3 cellular contexts compared by ENCODE assay signal in the genomic region with DNA sequence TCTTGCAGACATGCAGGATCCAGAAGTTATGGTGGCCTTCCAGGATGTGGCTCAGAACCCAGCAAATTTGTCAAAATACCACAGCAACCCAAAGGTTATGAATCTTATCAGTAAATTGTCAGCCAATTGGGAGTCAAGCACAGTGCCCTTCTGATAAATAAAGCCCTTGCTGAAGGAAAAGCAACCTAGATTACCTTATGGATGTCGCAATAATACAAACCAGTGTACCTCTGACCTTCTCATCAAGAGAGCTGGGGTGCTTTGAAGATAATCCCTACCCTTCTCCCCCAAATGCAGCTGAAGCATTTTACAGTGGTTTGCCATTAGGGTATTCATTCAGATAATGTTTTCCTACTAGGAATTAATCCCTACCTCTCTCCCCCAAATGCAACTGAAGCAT.
TF ChIP-seq lines count a peak whose summit lies in the region.

No MANE protein-coding gene starts in this region.

TF ChIP-seq in IMR-90, 13 proteins besides CTCF, POLR2A, EP300 and RAD21:
- peak; percentile 76 for TF ChIP-seq CEBPB (IDR thresholded peaks at IDR 0.05; ENCODE audit: low read depth, low read length)

TF ChIP-seq in Ishikawa, 13 proteins besides CTCF, POLR2A, EP300 and RAD21:
- TF ChIP-seq CEBPB (IDR thresholded peaks at IDR 0.05), result peak; percentile 70
TF ChIP-seq in Ishikawa: peak in this region for 1; not testable (repeated sequence) for 12.

TF ChIP-seq in H1, 55 proteins besides CTCF, POLR2A, EP300 and RAD21:
- TF ChIP-seq CEBPB (IDR thresholded peaks at IDR 0.05; ENCODE audit: low read depth, low read length), result peak; percentile 57; the same call in 1 of the 2 replicates
